ENCODE assay signal across 27 cellular contexts in genomic region chr11:2219318-2220017, GRCh38. TPM values are rescaled to one million over a fixed set of nuclear protein-coding genes. Genes with fewer than 3 reads are reported as not detected.
"Had no signal": no experiment of that assay in that cellular context is flagged by ENCODE, and none has a peak within 500 bp of the region (broad histone marks: within the 10 kb centered on the region; RNA-seq: fewer than 3 reads in every experiment).

No MANE protein-coding gene starts in this region.

- DNase-seq: activated CD4-positive, alpha-beta T cell treated with anti-CD3 and anti-CD28 coated beads for 48 hours; activated CD4-positive, CD25-positive, alpha-beta regulatory T cell treated with anti-CD3 and anti-CD28 coated beads, Interleukin-2, amount 50 U/mL, for 72 hours; activated gamma-delta T cell treated with Interleukin-2 at 50 U/mL for 16 hours; activated naive CD4-positive, alpha-beta T cell treated with anti-CD3 and anti-CD28 coated beads, Interleukin-2, amount 10 ng/mL, durations not matched to agents 7 days and 5 days; activated naive CD8-positive, alpha-beta T cell treated with anti-CD3 and anti-CD28 coated beads for 36 hours; activated T-cell treated with anti-CD3 and anti-CD28 coated beads for 4 hours; activated T-cell treated with anti-CD3 and anti-CD28 coated beads, Interleukin-2, amount 50 U/mL, for 48 hours; central memory CD4-positive, alpha-beta T cell; IMR-90; Kasumi-1; NCI-H1105 treated with DMSO at 0.1 percent for 48 hours; NCI-H1436 treated with DMSO at 0.1 percent for 48 hours; NCI-H187 treated with DMSO at 0.1 percent for 48 hours; NCI-H2081 treated with DMSO at 0.1 percent for 48 hours; NCI-H226; NCI-H526 treated with DMSO at 0.1 percent for 48 hours; NCI-H82; NK-92 treated with Interleukin-12 subunit alpha and Interleukin-12 subunit beta, amount 100 ng/mL, for 24 hours; Right ventricle myocardium superior; RPMI8226; SJCRH30; SK-N-SH; T-helper 1 cell had no signal

- H3K4me3 Mint-ChIP-seq: activated naive CD4-positive, alpha-beta T cell treated with anti-CD3 and anti-CD28 coated beads, Interleukin-2, amount 10 ng/mL, durations not matched to agents 7 days and 5 days; activated naive CD8-positive, alpha-beta T cell treated with anti-CD3 and anti-CD28 coated beads for 36 hours; activated T-helper 17 cell treated with anti-CD3 and anti-CD28 coated beads, Interleukin-2, amount 50 U/mL, for 72 hours had no signal

- H3K4me1 Mint-ChIP-seq: activated naive CD8-positive, alpha-beta T cell treated with anti-CD3 and anti-CD28 coated beads for 36 hours; activated T-helper 17 cell treated with anti-CD3 and anti-CD28 coated beads, Interleukin-2, amount 50 U/mL, for 72 hours had no signal

- H3K4me1 ChIP-seq: SJCRH30 had no signal

- H3K27ac ChIP-seq: SJCRH30 had no signal

- H3K9me3 ChIP-seq: SJCRH30, SK-N-SH had no signal

- H3K4me2 ChIP-seq: SK-N-SH had no signal

- H3K36me3 Mint-ChIP-seq: activated naive CD4-positive, alpha-beta T cell treated with anti-CD3 and anti-CD28 coated beads, Interleukin-2, amount 10 ng/mL, durations not matched to agents 7 days and 5 days had no signal

- H3K36me3 ChIP-seq: SJCRH30 had no signal

- H3K9ac ChIP-seq: SK-N-SH had no signal

- H3K27ac Mint-ChIP-seq: activated naive CD4-positive, alpha-beta T cell treated with anti-CD3 and anti-CD28 coated beads, Interleukin-2, amount 10 ng/mL, durations not matched to agents 7 days and 5 days; activated naive CD8-positive, alpha-beta T cell treated with anti-CD3 and anti-CD28 coated beads for 36 hours; activated T-helper 17 cell treated with anti-CD3 and anti-CD28 coated beads, Interleukin-2, amount 50 U/mL, for 72 hours had no signal

- ATAC-seq: activated T-helper 17 cell treated with anti-CD3 and anti-CD28 coated beads, Interleukin-2, amount 50 U/mL, for 72 hours; Panc1 had no signal

- H3K4me3 ChIP-seq: SJCRH30 had no signal

- H3K27me3 ChIP-seq: SJCRH30 had no signal

RNA-seq across cellular contexts. Expression of gene TH, which starts 47.9 kb away (rescaled TPM):
- total RNA-seq: activated naive CD8-positive, alpha-beta T cell treated with anti-CD3 and anti-CD28 coated beads for 36 hours; activated T-helper 17 cell treated with anti-CD3 and anti-CD28 coated beads, Interleukin-2, amount 50 U/mL, for 72 hours; chondrocyte; IMR-90; NCI-H460; Right ventricle myocardium superior; SJCRH30 had no signal
- polyA plus RNA-seq: SK-N-SH had no signal

RNA-seq across cellular contexts. Expression of gene ASCL2, which starts 50.9 kb away (rescaled TPM):
- total RNA-seq: chondrocyte, IMR-90, NCI-H460, SJCRH30 had no signal
- polyA plus RNA-seq: IMR-90, SK-N-SH had no signal

RNA-seq across cellular contexts. Expression of gene INS, which starts 58.5 kb away (rescaled TPM):
- total RNA-seq: activated naive CD8-positive, alpha-beta T cell treated with anti-CD3 and anti-CD28 coated beads for 36 hours; activated T-helper 17 cell treated with anti-CD3 and anti-CD28 coated beads, Interleukin-2, amount 50 U/mL, for 72 hours; chondrocyte; IMR-90; NCI-H460; Right ventricle myocardium superior; SJCRH30 had no signal
- polyA plus RNA-seq: IMR-90, SK-N-SH had no signal
